Comparison of ENCODE assay signal across 1 cellular context in genomic region chr3:132017137-132017536, GRCh38.
TF ChIP-seq lines count a peak whose summit lies in the region.

No MANE protein-coding gene starts in this region.

TF ChIP-seq in K562, 482 proteins besides CTCF, POLR2A, EP300 and RAD21 (continued from another document):
- peak; percentile 72 for TF ChIP-seq ZNF512 (tag; IDR thresholded peaks at IDR 0.05)
TF ChIP-seq in K562: peak in this region for 1.
